20 cellular contexts compared by ENCODE assay signal in genomic region chr6:148967546-148967945, GRCh38.
DNase-seq lines count a peak whose midpoint lies in the region; ATAC-seq, FAIRE-seq and TF ChIP-seq lines count a peak whose summit lies in the region.
"Had no signal": no experiment of that assay in that cellular context is flagged by ENCODE, and none has a peak within 500 bp of the region (broad histone marks: within the 10 kb centered on the region; RNA-seq: fewer than 3 reads in every experiment).

No MANE protein-coding gene starts in this region.

- ATAC-seq in GM23338, result peak; percentile 27
- no peak for ATAC-seq in GM18907 (IDR thresholded peaks at IDR 0.05; ENCODE audit: unreplicated experiment)
- no peak for ATAC-seq in GM19395 (IDR thresholded peaks at IDR 0.05; ENCODE audit: unreplicated experiment)
- ATAC-seq: esophagus mucosa had no signal

- H3K23ac ChIP-seq in H1 (ENCODE audit: insufficient read length) (no peak overlapping the region), neuronal stem cell (ENCODE audit: low read depth, low read length, poor library complexity) (no peak overlapping the region)

- H3K27me3 ChIP-seq in GM23338 (ENCODE audit: insufficient read depth), result no peaks in the 10 kb centered on the region
- H3K27me3 ChIP-seq in H1 (replicated peaks in 1 of 4; ENCODE audit: control insufficient read depth in 3 of 4, extremely low read depth in 1 of 4, insufficient read depth in 3 of 4, low read length in 3 of 4), result no peaks in the 10 kb centered on the region
- H3K27me3 ChIP-seq in neuronal stem cell (ENCODE audit: control insufficient read depth in 3 of 3, insufficient read depth in 3 of 3, low read depth in 1 of 3, low read length in 3 of 3), result no peaks in the 10 kb centered on the region
- H3K27me3 ChIP-seq: brain microvascular endothelial cell had no signal

- TF ChIP-seq POLR2A in H1 (IDR thresholded peaks at IDR 0.05; ENCODE audit: control extremely low read depth in 1 of 2, low read depth in 2 of 2, low read length in 2 of 2), result no peak

- H2BK120ac ChIP-seq in H1 (replicated peaks; ENCODE audit: low read depth, low read length) (no peak overlapping the region), neuronal stem cell (ENCODE audit: low read depth, low read length) (no peak overlapping the region)

- peaks cover 35% of the 10 kb centered on the region for H3K27me3 Mint-ChIP-seq in GM23338 (ENCODE audit: insufficient read depth, low read depth, poor library complexity)
- H3K27me3 Mint-ChIP-seq in osteocyte (ENCODE audit: unreplicated experiment), result peaks cover 4% of the 10 kb centered on the region
- H3K27me3 Mint-ChIP-seq: activated CD4-positive, alpha-beta memory T cell treated with anti-CD3 and anti-CD28 coated beads for 36 hours had no signal

- no peak overlapping the region for H4K5ac ChIP-seq in H1 (ENCODE audit: insufficient read length, low read depth, low read length)

- no peaks in the 10 kb centered on the region for H3F3A ChIP-seq in GM23338 (replicated peaks; ENCODE audit: low read depth)

- H3K4me1 ChIP-seq in GM23338 (ENCODE audit: insufficient read depth), result peaks cover 57% of the 10 kb centered on the region
- peaks cover 13 to 44% (median 21%) of the 10 kb centered on the region in 4 experiments for H3K4me1 ChIP-seq in H1 (replicated peaks in 1 of 4; ENCODE audit: control insufficient read depth in 3 of 4, insufficient read depth in 4 of 4, low read length in 3 of 4)
- H3K4me1 ChIP-seq in neuronal stem cell (ENCODE audit: control insufficient read depth in 2 of 2, insufficient read depth in 1 of 2, low read depth in 1 of 2, low read length in 2 of 2), result peaks cover 26 to 34% of the 10 kb centered on the region in 2 donors

- H2BK12ac ChIP-seq in H1 (ENCODE audit: low read depth, low read length) (peak overlapping the region; percentile 62; the same call in 1 of the 2 replicates), neuronal stem cell (ENCODE audit: low read length) (no peak overlapping the region)

- H3K4ac ChIP-seq in H1 (replicated peaks; ENCODE audit: insufficient read length, low read depth, low read length) (no peak overlapping the region), neuronal stem cell (ENCODE audit: low read length) (no peak overlapping the region)

- H2AFZ ChIP-seq in GM23338, result no peak overlapping the region
- H2AFZ ChIP-seq in H1 (ENCODE audit: low read length), result no peak overlapping the region
- peak overlapping the region; percentile 10 for H2AFZ ChIP-seq in neuronal stem cell (ENCODE audit: low read length)

- no peaks in the 10 kb centered on the region; the same call in 1 of the 2 replicates for H3K79me2 ChIP-seq in GM23338 (replicated peaks; ENCODE audit: insufficient read depth)
- peaks cover 0 to 3% of the 10 kb centered on the region in 2 experiments; a peak in 1 of 4 replicates for H3K79me2 ChIP-seq in H1 (ENCODE audit: control insufficient read depth in 1 of 2, insufficient read depth in 2 of 2, low read length in 2 of 2)

- POLR2A ChIA-PET in H1 (lab: Charles Lee; ENCODE audit: partially characterized antibody), result interaction anchor here (1.0 kb wide), 1 partner anchor 12 kb away, joined by 3 read pairs; no protein-coding TSS in a partner anchor

- H3K9me3 Mint-ChIP-seq in GM23338 (no peaks in the 10 kb centered on the region), osteocyte (ENCODE audit: unreplicated experiment) (no peaks in the 10 kb centered on the region)
- H3K9me3 Mint-ChIP-seq: activated CD4-positive, alpha-beta memory T cell treated with anti-CD3 and anti-CD28 coated beads for 36 hours; activated naive CD4-positive, alpha-beta T cell treated with anti-CD3 and anti-CD28 coated beads, Interleukin-2, amount 10 ng/mL, durations not matched to agents 7 days and 5 days had no signal

- TF ChIP-seq RAD21 in H1 (IDR thresholded peaks at IDR 0.05 in 1 of 2, conservative IDR thresholded peaks at IDR 0.05 in 1 of 2; ENCODE audit: low read depth in 2 of 2, low read length in 2 of 2), result no peak

- no peak overlapping the region for H3K14ac ChIP-seq in H1 (ENCODE audit: insufficient read length)
- no peak overlapping the region for H3K14ac ChIP-seq in neuronal stem cell (ENCODE audit: low read length)

- H3K36me3 Mint-ChIP-seq in GM23338 (ENCODE audit: low read depth), result peaks cover 48% of the 10 kb centered on the region
- H3K36me3 Mint-ChIP-seq in osteocyte (ENCODE audit: unreplicated experiment), result peaks cover 1% of the 10 kb centered on the region
- H3K36me3 Mint-ChIP-seq: activated CD4-positive, alpha-beta memory T cell treated with anti-CD3 and anti-CD28 coated beads for 36 hours; activated naive CD4-positive, alpha-beta T cell treated with anti-CD3 and anti-CD28 coated beads, Interleukin-2, amount 10 ng/mL, durations not matched to agents 7 days and 5 days had no signal

- TF ChIP-seq CTCF in GM23338 (conservative IDR thresholded peaks at IDR 0.05; ENCODE audit: low read depth in 2 of 2) (no peak), H1 (IDR thresholded peaks at IDR 0.05; ENCODE audit: control extremely low read depth in 1 of 3, insufficient read depth in 1 of 3, low read depth in 1 of 3, low read length in 3 of 3) (no peak), osteocyte (IDR thresholded peaks at IDR 0.05) (no peak)

- DNase-seq in GM23338 (ENCODE audit: low spot score) (no peak), NCI-H69 (lab: John Stamatoyannopoulos, UW) (peak; percentile 53), H1 (ENCODE audit: low read depth in 1 of 2, low spot score in 2 of 2) (no peak), neuronal stem cell (ENCODE audit: low spot score) (no peak), osteocyte (ENCODE audit: extremely low spot score, unreplicated experiment) (no peak)
- DNase-seq in activated naive CD4-positive, alpha-beta T cell treated with anti-CD3 and anti-CD28 coated beads, Interleukin-2, amount 50 U/mL, for 16 hours, result no peak
- DNase-seq: activated CD4-positive, alpha-beta memory T cell treated with anti-CD3 and anti-CD28 coated beads for 36 hours; activated naive CD4-positive, alpha-beta T cell treated with anti-CD3 and anti-CD28 coated beads, Interleukin-2, amount 10 ng/mL, durations not matched to agents 7 days and 5 days; activated T-cell treated with anti-CD3 and anti-CD28 coated beads, Interleukin-2, amount 50 U/mL, for 1 hour; brain microvascular endothelial cell; KG1; kidney; NCI-H1048; occipital lobe; stimulated activated CD4-positive, alpha-beta T cell treated with anti-CD3 and anti-CD28 coated beads, Interleukin-2, amount 100 ng/mL, for 48 hours; T-helper 1 cell had no signal

- H4K91ac ChIP-seq in H1 (replicated peaks; ENCODE audit: insufficient read length, low read length) (no peak overlapping the region), neuronal stem cell (ENCODE audit: low read depth, low read length, poor library complexity) (no peak overlapping the region)

- no peak overlapping the region for H3K4me3 Mint-ChIP-seq in GM23338
- H3K4me3 Mint-ChIP-seq in osteocyte (ENCODE audit: unreplicated experiment), result no peak overlapping the region
- H3K4me3 Mint-ChIP-seq: activated CD4-positive, alpha-beta memory T cell treated with anti-CD3 and anti-CD28 coated beads for 36 hours; activated naive CD4-positive, alpha-beta T cell treated with anti-CD3 and anti-CD28 coated beads, Interleukin-2, amount 10 ng/mL, durations not matched to agents 7 days and 5 days had no signal

- no peak overlapping the region for H3K9ac ChIP-seq in H1 (replicated peaks in 1 of 4; ENCODE audit: extremely low read depth in 1 of 4, low read depth in 3 of 4, low read length in 3 of 4)
- H3K9ac ChIP-seq in neuronal stem cell (ENCODE audit: low read depth, low read length, poor library complexity), result no peak overlapping the region

- H3K27ac ChIP-seq in GM23338 (ENCODE audit: low read depth) (peak overlapping the region; percentile 84), H1 (ENCODE audit: low read depth, low read length) (0 out of 2 replicates have a peak overlapping the region, but pooled peaks have one; percentile 14), neuronal stem cell (replicated peaks; ENCODE audit: low read length) (peak overlapping the region; percentile 10)
- H3K27ac ChIP-seq: brain microvascular endothelial cell, RWPE1 had no signal

- H4K20me1 ChIP-seq in GM23338 (replicated peaks; ENCODE audit: insufficient read depth), result no peaks in the 10 kb centered on the region
- peaks cover 0 to 2% of the 10 kb centered on the region in 2 experiments for H4K20me1 ChIP-seq in H1 (replicated peaks in 1 of 2; ENCODE audit: control insufficient read depth in 1 of 2, insufficient read depth in 2 of 2, low read length in 2 of 2)

- no peak overlapping the region for H3K18ac ChIP-seq in H1 (ENCODE audit: extremely low read depth, low read length)
- H3K18ac ChIP-seq in neuronal stem cell (ENCODE audit: low read length), result no peak overlapping the region

- H2BK15ac ChIP-seq in H1 (ENCODE audit: low read length) (no peak overlapping the region), neuronal stem cell (ENCODE audit: low read length) (no peak overlapping the region)

- 39% methylated on average over 7 of the region's 7 CpGs; no CpG with 5 or more reads in 1 of the 2 experiments for WGBS in H1 (ENCODE audit: extremely low coverage in 1 of 2, insufficient coverage in 1 of 2, insufficient read length in 1 of 2, insufficient replicate concordance in 2 of 2, low coverage in 1 of 2, low lambda C conversion rate in 2 of 2, missing lambda C conversion rate in 1 of 2), 2 experiments
- no CpG with 5 or more reads among the region's 7 CpGs for WGBS in neuronal stem cell (ENCODE audit: extremely low coverage in 2 of 2, insufficient read length in 2 of 2, insufficient replicate concordance in 1 of 2), 2 donors

- no peaks in the 10 kb centered on the region for H3K23me2 ChIP-seq in H1 (ENCODE audit: low read depth, low read length)

- TF ChIP-seq EP300 in H1 (IDR thresholded peaks at IDR 0.05; ENCODE audit: borderline replicate concordance in 1 of 2, low read depth in 2 of 2, low read length in 2 of 2), result no peak

- H2AK5ac ChIP-seq in H1 (ENCODE audit: low read depth, low read length), result no peak overlapping the region
- peak overlapping the region; percentile 8 for H2AK5ac ChIP-seq in neuronal stem cell (ENCODE audit: low read depth, low read length)

- H3K36me3 ChIP-seq in GM23338 (ENCODE audit: insufficient read depth) (no peaks in the 10 kb centered on the region; the same call in 1 of the 2 replicates), H1 (ENCODE audit: control insufficient read depth in 2 of 4, insufficient read depth in 4 of 4, low read length in 3 of 4) (peaks cover 0 to 13% (median 2%) of the 10 kb centered on the region in 4 experiments; a peak in 1 of 8 replicates), neuronal stem cell (replicated peaks in 1 of 2; ENCODE audit: control insufficient read depth in 2 of 2, insufficient read depth in 2 of 2, low read length in 2 of 2) (peaks cover 0 to 2% of the 10 kb centered on the region in 2 donors)
- H3K36me3 ChIP-seq: brain microvascular endothelial cell had no signal

- peak overlapping the region; percentile 33; the same call in 1 of the 2 replicates for H3K4me3 ChIP-seq in GM23338
- H3K4me3 ChIP-seq in H1 (ENCODE audit: extremely low read depth in 1 of 4, insufficient read depth in 2 of 4, low read depth in 3 of 4, low read length in 4 of 4), result no peak overlapping the region
- no peak overlapping the region for H3K4me3 ChIP-seq in neuronal stem cell (ENCODE audit: low read length in 2 of 2)

- H3K56ac ChIP-seq in H1 (replicated peaks; ENCODE audit: insufficient read length, low read depth, low read length), result no peak overlapping the region

- H3K9me2 ChIP-seq in GM23338 (ENCODE audit: insufficient read depth), result no peaks in the 10 kb centered on the region; the same call in 1 of the 2 replicates

- H2BK5ac ChIP-seq in H1 (ENCODE audit: low read depth, low read length), result peak overlapping the region; percentile 77; the same call in 1 of the 2 replicates
- no peak overlapping the region for H2BK5ac ChIP-seq in neuronal stem cell (ENCODE audit: low read length)

- H3K27ac Mint-ChIP-seq in GM23338, result no peak overlapping the region; the same call in 1 of the 2 replicates
- H3K27ac Mint-ChIP-seq in osteocyte (ENCODE audit: unreplicated experiment), result no peak overlapping the region
- H3K27ac Mint-ChIP-seq: activated CD4-positive, alpha-beta memory T cell treated with anti-CD3 and anti-CD28 coated beads for 36 hours; activated naive CD4-positive, alpha-beta T cell treated with anti-CD3 and anti-CD28 coated beads, Interleukin-2, amount 10 ng/mL, durations not matched to agents 7 days and 5 days had no signal

- H3K4me2 ChIP-seq in GM23338 (peak overlapping the region; percentile 62), H1 (ENCODE audit: insufficient read depth in 1 of 2, low read depth in 2 of 2, low read length in 2 of 2) (peak overlapping the region; percentile 26 to 36; a peak in 2 of 4 replicates), neuronal stem cell (ENCODE audit: insufficient read depth, low read length, poor library complexity, severe bottlenecking) (no peak overlapping the region)

- CTCF ChIA-PET in H1 (lab: Charles Lee; ENCODE audit: partially characterized antibody), result interaction anchor here (1.0 to 2.2 kb wide), 7 partner anchors 11 to 390 kb away, joined by 3 to 13 read pairs (median 3); no protein-coding TSS in a partner anchor

- 0 out of 2 replicates have a peak overlapping the region, but pooled peaks have one; percentile 17 for H2BK20ac ChIP-seq in H1 (ENCODE audit: low read length)

- H3K9me3 ChIP-seq in H1 (ENCODE audit: insufficient read depth in 2 of 2, low read depth in 1 of 2, low read length in 1 of 2) (no peaks in the 10 kb centered on the region), neuronal stem cell (replicated peaks in 1 of 2; ENCODE audit: control insufficient read depth in 2 of 2, insufficient read depth in 1 of 2, low read depth in 1 of 2, low read length in 2 of 2) (no peaks in the 10 kb centered on the region)

- no peaks in the 10 kb centered on the region for H3K79me1 ChIP-seq in H1 (ENCODE audit: low read depth, low read length)
- H3K79me1 ChIP-seq in neuronal stem cell (ENCODE audit: low read depth, low read length), result peaks cover 2% of the 10 kb centered on the region

- H3K4me1 Mint-ChIP-seq in GM23338, result peaks cover 83% of the 10 kb centered on the region
- H3K4me1 Mint-ChIP-seq in osteocyte (ENCODE audit: unreplicated experiment), result peaks cover 51% of the 10 kb centered on the region
- H3K4me1 Mint-ChIP-seq: activated naive CD4-positive, alpha-beta T cell treated with anti-CD3 and anti-CD28 coated beads, Interleukin-2, amount 10 ng/mL, durations not matched to agents 7 days and 5 days had no signal

- no peak for FAIRE-seq in H1 (lab: Jason Lieb, UNC)
- FAIRE-seq: kidney had no signal

- H4K8ac ChIP-seq in H1 (ENCODE audit: extremely low read depth, insufficient read depth, low read length) (no peak overlapping the region), neuronal stem cell (ENCODE audit: low read depth, low read length) (no peak overlapping the region)

Comparison
In these comparisons a context has a peak if more than half of its experiments do, and no peak if none do; other contexts are left out.
1. H3K27ac ChIP-seq: peak in every context shown above with its lines; median percentile 84 in GM23338; 14 in H1; 10 in neuronal stem cell.